Comparison of ENCODE assay signal across 1 cellular context in genomic region chr6:134060491-134061106, GRCh38.
TF ChIP-seq lines count a peak whose summit lies in the region.

No MANE protein-coding gene starts in this region.

TF ChIP-seq in K562, 482 proteins besides CTCF, POLR2A, EP300 and RAD21 (continued from another document):
- TF ChIP-seq ATF6 (CRISPR knock-in tag; IDR thresholded peaks at IDR 0.05) = no peak
- TF ChIP-seq NR4A1 (CRISPR knock-in tag; IDR thresholded peaks at IDR 0.05) = no peak
- no peak for TF ChIP-seq NR4A1 (tag; IDR thresholded peaks at IDR 0.05)
- TF ChIP-seq ARHGAP35 (IDR thresholded peaks at IDR 0.05; ENCODE audit: partially characterized antibody) = no peak
- no peak for TF ChIP-seq MXD1 (CRISPR knock-in tag; IDR thresholded peaks at IDR 0.05; ENCODE audit: borderline replicate concordance, poor library complexity, severe bottlenecking)
- no peak for TF ChIP-seq ZNF830 (CRISPR knock-in tag; IDR thresholded peaks at IDR 0.05)
- TF ChIP-seq TAF7 (tag; IDR thresholded peaks at IDR 0.05) = no peak
- no peak for TF ChIP-seq ELK1 (CRISPR knock-in tag; IDR thresholded peaks at IDR 0.05)
- no peak for TF ChIP-seq CGGBP1 (CRISPR knock-in tag; IDR thresholded peaks at IDR 0.05)
- no peak for TF ChIP-seq ZSCAN29 (IDR thresholded peaks at IDR 0.05)
- no peak for TF ChIP-seq ETV5 (CRISPR knock-in tag; IDR thresholded peaks at IDR 0.05; ENCODE audit: low read depth)
